In the genomic region with DNA sequence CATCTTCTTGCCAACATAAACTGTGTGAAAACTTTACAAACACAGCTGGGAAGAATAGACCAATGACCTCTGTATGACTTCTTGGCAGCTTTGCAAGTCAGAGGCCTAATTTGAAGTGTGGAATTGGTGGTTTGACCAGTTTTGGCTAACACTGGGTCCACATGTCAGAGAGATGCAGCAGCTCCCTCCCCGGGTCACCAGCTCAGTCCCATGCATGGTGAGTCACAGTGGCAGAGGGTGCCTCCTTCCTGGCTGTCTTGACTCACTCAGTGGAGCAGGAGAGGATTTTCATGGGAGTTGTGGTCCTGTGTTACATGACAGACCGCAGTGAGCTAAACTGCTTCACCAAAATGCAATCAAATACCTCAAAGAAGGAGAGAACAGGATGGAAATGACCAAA, we compare ENCODE assay signal across 9 cellular contexts. TPM values are rescaled to one million over a fixed set of nuclear protein-coding genes. Genes with fewer than 3 reads are reported as not detected.
DNase-seq lines count a peak whose midpoint lies in the region; ATAC-seq, FAIRE-seq and TF ChIP-seq lines count a peak whose summit lies in the region.
"Had no signal": no experiment of that assay in that cellular context is flagged by ENCODE, and none has a peak within 500 bp of the region (broad histone marks: within the 10 kb centered on the region; RNA-seq: fewer than 3 reads in every experiment).

No MANE protein-coding gene starts in this region.

- H3K9me3 ChIP-seq in mucosa of descending colon (no peaks in the 10 kb centered on the region), A673 (ENCODE audit: low read depth, low read length, poor library complexity, severe bottlenecking) (no peaks in the 10 kb centered on the region), Caco-2 (0 out of 2 replicates have a peak, but pooled peaks cover 3% of the 10 kb centered on the region)

- BruUV-seq in A673 (replicated peaks; lab: Mats Ljungman, UMichigan), result no TSS peak
- no TSS peak for BruUV-seq in Caco-2 (replicated peaks; lab: Mats Ljungman, UMichigan)

- H3K4me1 Mint-ChIP-seq in activated naive CD4-positive, alpha-beta T cell treated with anti-CD3 and anti-CD28 coated beads for 36 hours (ENCODE audit: low read depth), result peaks cover 25% of the 10 kb centered on the region
- no peaks in the 10 kb centered on the region for H3K4me1 Mint-ChIP-seq in Caco-2 (ENCODE audit: low read depth, unreplicated experiment)

- no peak overlapping the region for H3K27ac ChIP-seq in A673 (ENCODE audit: low read depth, low read length, poor library complexity, severe bottlenecking)

- intact Hi-C loops in mucosa of descending colon (cut with DNase I, micrococcal nuclease) (no loop called here), A673 (cut with micrococcal nuclease; ENCODE audit: unreplicated experiment) (no loop called here), Caco-2 (cut with micrococcal nuclease; ENCODE audit: unreplicated experiment) (no loop called here)
- intact Hi-C loops in activated naive CD4-positive, alpha-beta T cell treated with anti-CD3 and anti-CD28 coated beads for 36 hours (cut with micrococcal nuclease), result loop anchor here (10.0 kb wide), 2 partner anchors 815 to 1965 kb away; partner anchors contain the start of genes MPLKIP and SUGCT

- no peaks in the 10 kb centered on the region for H3K36me3 ChIP-seq in mucosa of descending colon (ENCODE audit: low read depth)
- H3K36me3 ChIP-seq in A673 (ENCODE audit: insufficient read depth, low read length, poor library complexity, severe bottlenecking), result no peaks in the 10 kb centered on the region
- H3K36me3 ChIP-seq in Caco-2 (ENCODE audit: control insufficient read depth, insufficient read depth, low read length), result no peaks in the 10 kb centered on the region

- POLR2A ChIA-PET in A673 (lab: Charles Lee; ENCODE audit: low non-redundant PET), result no interaction called here
- POLR2A ChIA-PET in Caco-2 (lab: Charles Lee), result no interaction called here

- H3K27ac Mint-ChIP-seq in activated naive CD4-positive, alpha-beta T cell treated with anti-CD3 and anti-CD28 coated beads for 36 hours, result no peak overlapping the region
- H3K27ac Mint-ChIP-seq in Caco-2 (ENCODE audit: unreplicated experiment), result no peak overlapping the region

- H3K36me3 Mint-ChIP-seq in activated naive CD4-positive, alpha-beta T cell treated with anti-CD3 and anti-CD28 coated beads for 36 hours (ENCODE audit: low read depth), result no peaks in the 10 kb centered on the region
- no peaks in the 10 kb centered on the region for H3K36me3 Mint-ChIP-seq in Caco-2 (ENCODE audit: insufficient read depth, unreplicated experiment)

- H3K4me3 Mint-ChIP-seq in activated naive CD4-positive, alpha-beta T cell treated with anti-CD3 and anti-CD28 coated beads for 36 hours, result no peak overlapping the region
- H3K4me3 Mint-ChIP-seq in Caco-2 (ENCODE audit: unreplicated experiment), result no peak overlapping the region

- ATAC-seq in HG02885 (IDR thresholded peaks at IDR 0.05; ENCODE audit: poor library complexity, unreplicated experiment) (peak; percentile 55), mucosa of descending colon (peak; percentile 76)

- TF ChIP-seq CTCF in GM12865 (IDR thresholded peaks at IDR 0.05; ENCODE audit: insufficient read depth, low read depth, low read length, missing control alignments), result no peak
- TF ChIP-seq CTCF in mucosa of descending colon (IDR thresholded peaks at IDR 0.05), result no peak
- no peak for TF ChIP-seq CTCF in A673 (conservative IDR thresholded peaks at IDR 0.05; ENCODE audit: low read depth, low read length)
- TF ChIP-seq CTCF in Caco-2 (IDR thresholded peaks at IDR 0.05; ENCODE audit: insufficient read depth in 1 of 2, low read depth in 1 of 2, low read length in 1 of 2, severe bottlenecking in 1 of 2, unreplicated experiment in 1 of 2), result no peak
- no peak for TF ChIP-seq CTCF in D721Med (IDR thresholded peaks at IDR 0.05; ENCODE audit: insufficient read depth, missing control alignments)

- H3K27me3 ChIP-seq in A673 (replicated peaks; ENCODE audit: insufficient read depth, low read depth, low read length, poor library complexity) (peaks cover 66% of the 10 kb centered on the region), Caco-2 (replicated peaks; ENCODE audit: control insufficient read depth, insufficient read depth, low read length) (no peaks in the 10 kb centered on the region)

- DNase-seq in GM12865 (ENCODE audit: low read depth) (peak; percentile 79), T1000 (lab: John Stamatoyannopoulos, UW) (peak; percentile 13), mucosa of descending colon (peak in 2 of 3 donors; percentile 32 to 70), A673 (ENCODE audit: low spot score) (no peak), Caco-2 (no peak), D721Med (ENCODE audit: insufficient read length, low spot score) (no peak)
- DNase-seq in activated naive CD4-positive, alpha-beta T cell treated with anti-CD3 and anti-CD28 coated beads for 36 hours, result no peak

- H3K27me3 Mint-ChIP-seq in activated naive CD4-positive, alpha-beta T cell treated with anti-CD3 and anti-CD28 coated beads for 36 hours (ENCODE audit: low read depth), result peaks cover 13% of the 10 kb centered on the region
- peaks cover 10% of the 10 kb centered on the region for H3K27me3 Mint-ChIP-seq in Caco-2 (ENCODE audit: insufficient read depth, unreplicated experiment)

- H3K9me3 Mint-ChIP-seq in activated naive CD4-positive, alpha-beta T cell treated with anti-CD3 and anti-CD28 coated beads for 36 hours, result no peaks in the 10 kb centered on the region
- H3K9me3 Mint-ChIP-seq in Caco-2 (ENCODE audit: unreplicated experiment), result no peaks in the 10 kb centered on the region

- FAIRE-seq in D721Med (lab: Jason Lieb, UNC), result no peak
- FAIRE-seq: colon had no signal

- no peaks in the 10 kb centered on the region for H3K4me1 ChIP-seq in mucosa of descending colon (ENCODE audit: low read depth)
- no peaks in the 10 kb centered on the region for H3K4me1 ChIP-seq in A673 (ENCODE audit: insufficient read depth, low read length, poor library complexity, severe bottlenecking)
- no peaks in the 10 kb centered on the region for H3K4me1 ChIP-seq in Caco-2

- H3K4me3 ChIP-seq in GM12865 (ENCODE audit: low read depth, low read length) (no peak overlapping the region), mucosa of descending colon (no peak overlapping the region), A673 (ENCODE audit: low read depth, low read length, poor library complexity, severe bottlenecking) (no peak overlapping the region), Caco-2 (ENCODE audit: low read depth, low read length) (no peak overlapping the region)

- CTCF ChIA-PET in A673 (lab: Charles Lee), result no interaction called here
- CTCF ChIA-PET in activated naive CD4-positive, alpha-beta T cell treated with anti-CD3 and anti-CD28 coated beads for 36 hours (lab: Charles Lee), result interaction anchor here (1.9 kb wide), 1 partner anchor 45 kb away, joined by 5 read pairs; no protein-coding TSS in a partner anchor
- CTCF ChIA-PET in Caco-2 (lab: Charles Lee), result no interaction called here

RNA-seq across cellular contexts. Expression of gene STARD3NL, which starts 8.2 kb away (rescaled TPM):
- total RNA-seq in mucosa of descending colon, result 10 to 100 TPM; 24.7 to 30.0 (median 25.3) TPM
- total RNA-seq in A673 (2021), result 34.8 and 36.1 TPM in 2 replicates
- total RNA-seq in activated naive CD4-positive, alpha-beta T cell treated with anti-CD3 and anti-CD28 coated beads for 36 hours, result 10 to 100 TPM; 23.7 to 25.7 TPM
- total RNA-seq in Caco-2 (2022), result 32.6 and 33.5 TPM in 2 replicates

Comparison
In these comparisons a context has a peak if more than half of its experiments do, and no peak if none do; other contexts are left out.
1. DNase-seq: peak in GM12865 (single experiment), T1000 (single experiment) and mucosa of descending colon (2 of 3); none in A673 (single experiment), activated naive CD4-positive, alpha-beta T cell treated with anti-CD3 and anti-CD28 coated beads for 36 hours (single experiment), Caco-2 (0 of 2) and D721Med (single experiment).